In the genomic region with DNA sequence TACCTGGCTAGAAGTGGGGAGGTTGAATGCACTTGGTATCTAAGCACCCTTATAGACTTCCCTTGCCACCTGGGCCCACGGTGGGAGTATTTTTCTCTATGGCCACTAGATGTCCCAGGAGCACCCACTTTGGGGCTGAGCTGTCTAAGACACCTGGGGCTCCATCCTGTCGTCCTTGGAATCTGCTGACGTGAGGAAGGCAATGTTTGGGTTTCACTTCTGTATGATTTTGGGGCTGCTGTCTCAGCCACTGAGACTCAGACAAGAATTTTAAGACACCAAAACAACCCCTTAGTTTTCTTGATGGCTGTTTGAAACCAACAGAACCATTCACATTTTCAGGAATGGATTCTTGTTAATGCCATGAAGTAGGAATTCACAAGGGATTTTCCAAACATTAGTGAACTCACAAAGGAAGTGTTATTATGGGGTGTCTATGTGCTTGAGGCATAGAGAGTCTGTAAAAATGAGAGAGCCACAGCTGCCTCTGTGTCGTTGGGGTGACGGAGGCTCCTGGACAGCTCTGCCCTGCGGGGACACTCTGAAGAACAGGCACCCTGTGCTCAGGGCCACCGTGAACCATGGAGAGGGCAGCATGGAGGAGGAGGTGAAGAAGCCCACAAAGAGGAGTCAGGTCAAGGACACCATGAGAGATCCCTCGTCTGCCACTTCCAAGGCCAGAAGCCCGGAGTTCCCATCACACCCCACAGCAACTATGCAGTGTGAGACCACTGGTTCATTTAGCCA, we compare ENCODE assay signal across 8 cellular contexts.
A peak's percentile ranks its signal among the peaks of the same experiment; 100 is the strongest.
DNase-seq lines count a peak whose midpoint lies in the region; FAIRE-seq and TF ChIP-seq lines count a peak whose summit lies in the region.

No MANE protein-coding gene starts in this region.

- no peaks in the 10 kb centered on the region for H3K27me3 ChIP-seq in Peyer's patch
- H3K27me3 ChIP-seq in vagina = no peaks in the 10 kb centered on the region

- H3K27ac ChIP-seq in Peyer's patch (peak overlapping the region in 2 of 4 donors; percentile 0 to 40), vagina (peak overlapping the region; percentile 77)

- H3K9me3 ChIP-seq in Peyer's patch (no peaks in the 10 kb centered on the region), vagina (no peaks in the 10 kb centered on the region)

- intact Hi-C loops in posterior cingulate gyrus (cut with DNase I) (loop anchor here (2.0 to 5.0 kb wide), 2 partner anchors 109 to 167 kb away; partner anchors contain the start of gene SPATA13), vagina (cut with DNase I) (no loop called here)

- H3K36me3 ChIP-seq in Peyer's patch = no peaks in the 10 kb centered on the region
- no peaks in the 10 kb centered on the region for H3K36me3 ChIP-seq in vagina

- no peak for DNase-seq in D721Med (ENCODE audit: insufficient read length, low spot score)
- peak; percentile 85 for DNase-seq in GM20000 (ENCODE audit: low spot score)
- DNase-seq in HuH-7 (ENCODE audit: low spot score) = peak; percentile 74
- DNase-seq in Peyer's patch = peak in 2 of 3 donors; percentile 44 to 84
- DNase-seq in activated T-helper 9 cell treated with anti-CD3 and anti-CD28 coated beads, Interleukin-2, amount 50 U/mL, for 16 hours (ENCODE audit: low read depth) = peak; percentile 21
- peak; percentile 86 for DNase-seq in globus pallidus (ENCODE audit: low spot score)
- DNase-seq in posterior cingulate gyrus = peak in 8 of 10 donors; percentile 62 to 93 (median 70)
- no peak for DNase-seq in vagina (ENCODE audit: extremely low spot score in 2 of 2)

- no peak for FAIRE-seq in D721Med (lab: Jason Lieb, UNC)

- TF ChIP-seq CTCF in D721Med (IDR thresholded peaks at IDR 0.05; ENCODE audit: insufficient read depth, missing control alignments) (peak; percentile 64), GM20000 (IDR thresholded peaks at IDR 0.05; ENCODE audit: extremely low read depth, missing control alignments) (peak; percentile 45), Peyer's patch (IDR thresholded peaks at IDR 0.05) (peak in 5 of 6 experiments; percentile 14 to 90 (median 87)), vagina (IDR thresholded peaks at IDR 0.05) (peak; percentile 44 to 61 (median 55))

- H3K4me1 ChIP-seq in Peyer's patch (peaks cover 0 to 11% (median 0%) of the 10 kb centered on the region in 4 donors), vagina (peaks cover 49% of the 10 kb centered on the region)

- TF ChIP-seq POLR2A in Peyer's patch (IDR thresholded peaks at IDR 0.05) (no peak), vagina (IDR thresholded peaks at IDR 0.05) (no peak)

- H3K4me3 ChIP-seq in Peyer's patch = no peak overlapping the region
- no peak overlapping the region for H3K4me3 ChIP-seq in vagina

Comparison
In these comparisons a context has a peak if more than half of its experiments do, and no peak if none do; other contexts are left out.
1. DNase-seq: peak in GM20000 (single experiment), HuH-7 (single experiment), Peyer's patch (2 of 3), activated T-helper 9 cell treated with anti-CD3 and anti-CD28 coated beads, Interleukin-2, amount 50 U/mL, for 16 hours (single experiment), globus pallidus (single experiment) and posterior cingulate gyrus (8 of 10); none in D721Med (single experiment) and vagina (0 of 2).
2. Peak in every context shown above with its lines, with median percentiles within 50 percentile points of each other: CTCF ChIP-seq.